Comparison of ENCODE assay signal across 11 cellular contexts in the genomic region with DNA sequence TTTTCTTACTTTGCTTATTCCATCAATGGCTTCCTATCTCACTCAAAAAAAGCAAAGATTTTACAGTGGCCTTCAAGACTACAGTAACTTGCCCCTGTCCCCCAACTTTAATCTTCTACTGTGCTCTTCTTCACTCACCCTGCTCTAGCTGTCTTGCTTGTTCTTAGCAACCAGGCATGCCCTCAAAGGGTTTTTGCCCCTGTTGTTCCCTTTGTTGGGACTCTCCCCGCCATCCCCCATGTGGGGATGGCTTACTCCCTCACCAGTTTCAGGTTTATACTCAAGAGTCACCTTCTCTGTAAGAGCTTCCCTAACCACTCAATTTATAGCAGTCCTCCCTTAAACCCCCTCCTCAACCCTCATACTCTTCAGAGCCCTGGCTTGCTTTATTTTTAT. TPM values are rescaled to one million over a fixed set of nuclear protein-coding genes. Genes with fewer than 3 reads are reported as not detected.
DNase-seq lines count a peak whose midpoint lies in the region; ATAC-seq and TF ChIP-seq lines count a peak whose summit lies in the region.
"Had no signal": no experiment of that assay in that cellular context is flagged by ENCODE, and none has a peak within 500 bp of the region (broad histone marks: within the 10 kb centered on the region; RNA-seq: fewer than 3 reads in every experiment).

No MANE protein-coding gene starts in this region.

- H3K36me3 Mint-ChIP-seq in activated CD4-positive, alpha-beta memory T cell treated with anti-CD3 and anti-CD28 coated beads, Interleukin-2, amount 10 ng/mL, durations not matched to agents 7 days and 5 days (ENCODE audit: low read depth): peaks cover 38% of the 10 kb centered on the region

- H3K36me3 ChIP-seq in SK-N-SH (replicated peaks in 1 of 2; ENCODE audit: control insufficient read depth in 1 of 2, insufficient read depth in 2 of 2, low read length in 1 of 2): peaks cover 0 to 16% of the 10 kb centered on the region in 2 experiments
- H3K36me3 ChIP-seq in effector memory CD4-positive, alpha-beta T cell (ENCODE audit: control insufficient read depth, insufficient read depth, low read length): peaks cover 6% of the 10 kb centered on the region
- H3K36me3 ChIP-seq: tibial artery had no signal

- H3K4me1 Mint-ChIP-seq in activated CD4-positive, alpha-beta memory T cell treated with anti-CD3 and anti-CD28 coated beads, Interleukin-2, amount 10 ng/mL, durations not matched to agents 7 days and 5 days: peaks cover 73% of the 10 kb centered on the region

- TF ChIP-seq EP300 in SK-N-SH (IDR thresholded peaks at IDR 0.05; ENCODE audit: borderline replicate concordance in 1 of 2, low read depth in 1 of 2, low read length in 1 of 2): no peak

- TF ChIP-seq RAD21 in SK-N-SH (IDR thresholded peaks at IDR 0.05; ENCODE audit: low read length): no peak

- no peak overlapping the region for H2AFZ ChIP-seq in SK-N-SH (ENCODE audit: low read depth)

- POLR2A ChIA-PET in activated CD4-positive, alpha-beta memory T cell treated with anti-CD3 and anti-CD28 coated beads, Interleukin-2, amount 10 ng/mL, durations not matched to agents 7 days and 5 days (lab: Charles Lee): interaction anchor here (1.5 to 9.9 kb wide), 2 partner anchors 9 to 22 kb away, joined by 4 to 149 read pairs; partner anchors contain the start of gene NUP58
- POLR2A ChIA-PET in SK-N-SH (lab: Yijun Ruan, JAX): no interaction called here

- no peaks in the 10 kb centered on the region for H3K9me3 Mint-ChIP-seq in activated CD4-positive, alpha-beta memory T cell treated with anti-CD3 and anti-CD28 coated beads, Interleukin-2, amount 10 ng/mL, durations not matched to agents 7 days and 5 days

- TF ChIP-seq CTCF in SK-N-SH (IDR thresholded peaks at IDR 0.05): no peak

- 93% methylated on average over 1 of the region's 1 CpG for WGBS in SK-N-SH (ENCODE audit: low lambda C conversion rate)

- H3F3A ChIP-seq in SK-N-SH (replicated peaks; ENCODE audit: insufficient read depth): peaks cover 12% of the 10 kb centered on the region

- H3K9ac ChIP-seq in SK-N-SH: no peak overlapping the region

- no peaks in the 10 kb centered on the region for H3K27me3 Mint-ChIP-seq in activated CD4-positive, alpha-beta memory T cell treated with anti-CD3 and anti-CD28 coated beads, Interleukin-2, amount 10 ng/mL, durations not matched to agents 7 days and 5 days

- H3K4me3 ChIP-seq in SK-N-SH (ENCODE audit: low read depth in 2 of 2, low read length in 1 of 2): no peak overlapping the region
- H3K4me3 ChIP-seq in effector memory CD4-positive, alpha-beta T cell (ENCODE audit: insufficient read depth, low read depth, low read length, poor library complexity, severe bottlenecking): no peak overlapping the region
- H3K4me3 ChIP-seq: tibial artery had no signal

- peak; percentile 34 for DNase-seq in stimulated activated CD4-positive, alpha-beta T cell treated with anti-CD3 and anti-CD28 coated beads, Interleukin-1b, Interleukin-23, amount 100 ng/mL, for 48 hours
- DNase-seq in stimulated activated CD4-positive, alpha-beta T cell treated with anti-CD3 and anti-CD28 coated beads, Interleukin-4, amount 100 ng/mL, for 1 hour: no peak
- no peak for DNase-seq in activated CD4-positive, alpha-beta memory T cell treated with anti-CD3 and anti-CD28 coated beads, Interleukin-2, amount 10 ng/mL, durations not matched to agents 7 days and 5 days
- DNase-seq in SK-N-SH (no peak), NCI-H1436 treated with DMSO at 0.1 percent for 48 hours (lab: John Stamatoyannopoulos, UW) (no peak), NCI-H345 treated with DMSO at 0.1 percent for 48 hours (lab: John Stamatoyannopoulos, UW; ENCODE audit: unreplicated experiment) (no peak)
- DNase-seq in effector memory CD4-positive, alpha-beta T cell: no peak
- DNase-seq: left colon, tibial artery had no signal

- no peak overlapping the region for H3K27ac ChIP-seq in SK-N-SH (ENCODE audit: low read depth in 2 of 2, low read length in 1 of 2)
- H3K27ac ChIP-seq in effector memory CD4-positive, alpha-beta T cell (ENCODE audit: insufficient read depth, low read length, poor library complexity, severe bottlenecking): no peak overlapping the region
- H3K27ac ChIP-seq: C4-2B, tibial artery had no signal

- no peaks in the 10 kb centered on the region for H3K9me2 ChIP-seq in SK-N-SH

- H3K79me2 ChIP-seq in SK-N-SH (ENCODE audit: insufficient read depth): peaks cover 100% of the 10 kb centered on the region

- H3K27me3 ChIP-seq in SK-N-SH (ENCODE audit: insufficient read depth): no peaks in the 10 kb centered on the region
- no peaks in the 10 kb centered on the region for H3K27me3 ChIP-seq in effector memory CD4-positive, alpha-beta T cell (replicated peaks; ENCODE audit: control insufficient read depth, insufficient read depth, low read length, poor library complexity, severe bottlenecking)
- H3K27me3 ChIP-seq: tibial artery had no signal

- no peaks in the 10 kb centered on the region for H3K9me3 ChIP-seq in SK-N-SH
- H3K9me3 ChIP-seq in effector memory CD4-positive, alpha-beta T cell (ENCODE audit: control insufficient read depth, low read length): no peaks in the 10 kb centered on the region
- H3K9me3 ChIP-seq: tibial artery had no signal

- peak; percentile 30 for ATAC-seq in HG02870 (IDR thresholded peaks at IDR 0.05; ENCODE audit: unreplicated experiment)
- ATAC-seq: left colon had no signal

- H4K20me1 ChIP-seq in SK-N-SH (ENCODE audit: insufficient read depth): peaks cover 13% of the 10 kb centered on the region

- H3K27ac Mint-ChIP-seq in activated CD4-positive, alpha-beta memory T cell treated with anti-CD3 and anti-CD28 coated beads, Interleukin-2, amount 10 ng/mL, durations not matched to agents 7 days and 5 days: peak overlapping the region; percentile 70

- CTCF ChIA-PET in activated CD4-positive, alpha-beta memory T cell treated with anti-CD3 and anti-CD28 coated beads, Interleukin-2, amount 10 ng/mL, durations not matched to agents 7 days and 5 days (lab: Charles Lee): no interaction called here
- CTCF ChIA-PET in SK-N-SH (lab: Yijun Ruan, JAX): no interaction called here

- H3K4me2 ChIP-seq in SK-N-SH: no peak overlapping the region

- H3K4me3 Mint-ChIP-seq in activated CD4-positive, alpha-beta memory T cell treated with anti-CD3 and anti-CD28 coated beads, Interleukin-2, amount 10 ng/mL, durations not matched to agents 7 days and 5 days: no peak overlapping the region

- H3K4me1 ChIP-seq in SK-N-SH (ENCODE audit: control insufficient read depth in 1 of 2, insufficient read depth in 2 of 2, low read depth in 1 of 2, low read length in 1 of 2): peaks cover 4 to 30% of the 10 kb centered on the region in 2 experiments; a peak in 3 of 4 replicates
- peaks cover 11% of the 10 kb centered on the region for H3K4me1 ChIP-seq in effector memory CD4-positive, alpha-beta T cell (ENCODE audit: control insufficient read depth, insufficient read depth, low read length, poor library complexity, severe bottlenecking)

TF ChIP-seq in SK-N-SH, 30 proteins besides CTCF, POLR2A, EP300 and RAD21 (continues in another document):
- TF ChIP-seq GATA2 (CRISPR knock-in tag; IDR thresholded peaks at IDR 0.05) (no peak), RCOR1 (IDR thresholded peaks at IDR 0.05; ENCODE audit: low read length) (no peak), TCF12 (IDR thresholded peaks at IDR 0.05) (no peak), POLR2AphosphoS5 (IDR thresholded peaks at IDR 0.05; ENCODE audit: low read depth, low read length) (no peak)
- TF ChIP-seq, protein P1, sequence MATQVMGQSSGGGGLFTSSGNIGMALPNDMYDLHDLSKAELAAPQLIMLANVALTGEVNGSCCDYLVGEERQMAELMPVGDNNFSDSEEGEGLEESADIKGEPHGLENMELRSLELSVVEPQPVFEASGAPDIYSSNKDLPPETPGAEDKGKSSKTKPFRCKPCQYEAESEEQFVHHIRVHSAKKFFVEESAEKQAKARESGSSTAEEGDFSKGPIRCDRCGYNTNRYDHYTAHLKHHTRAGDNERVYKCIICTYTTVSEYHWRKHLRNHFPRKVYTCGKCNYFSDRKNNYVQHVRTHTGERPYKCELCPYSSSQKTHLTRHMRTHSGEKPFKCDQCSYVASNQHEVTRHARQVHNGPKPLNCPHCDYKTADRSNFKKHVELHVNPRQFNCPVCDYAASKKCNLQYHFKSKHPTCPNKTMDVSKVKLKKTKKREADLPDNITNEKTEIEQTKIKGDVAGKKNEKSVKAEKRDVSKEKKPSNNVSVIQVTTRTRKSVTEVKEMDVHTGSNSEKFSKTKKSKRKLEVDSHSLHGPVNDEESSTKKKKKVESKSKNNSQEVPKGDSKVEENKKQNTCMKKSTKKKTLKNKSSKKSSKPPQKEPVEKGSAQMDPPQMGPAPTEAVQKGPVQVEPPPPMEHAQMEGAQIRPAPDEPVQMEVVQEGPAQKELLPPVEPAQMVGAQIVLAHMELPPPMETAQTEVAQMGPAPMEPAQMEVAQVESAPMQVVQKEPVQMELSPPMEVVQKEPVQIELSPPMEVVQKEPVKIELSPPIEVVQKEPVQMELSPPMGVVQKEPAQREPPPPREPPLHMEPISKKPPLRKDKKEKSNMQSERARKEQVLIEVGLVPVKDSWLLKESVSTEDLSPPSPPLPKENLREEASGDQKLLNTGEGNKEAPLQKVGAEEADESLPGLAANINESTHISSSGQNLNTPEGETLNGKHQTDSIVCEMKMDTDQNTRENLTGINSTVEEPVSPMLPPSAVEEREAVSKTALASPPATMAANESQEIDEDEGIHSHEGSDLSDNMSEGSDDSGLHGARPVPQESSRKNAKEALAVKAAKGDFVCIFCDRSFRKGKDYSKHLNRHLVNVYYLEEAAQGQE (IDR thresholded peaks at IDR 0.05; ENCODE audit: low read depth, low read length): no peak
- TF ChIP-seq, protein P2, sequence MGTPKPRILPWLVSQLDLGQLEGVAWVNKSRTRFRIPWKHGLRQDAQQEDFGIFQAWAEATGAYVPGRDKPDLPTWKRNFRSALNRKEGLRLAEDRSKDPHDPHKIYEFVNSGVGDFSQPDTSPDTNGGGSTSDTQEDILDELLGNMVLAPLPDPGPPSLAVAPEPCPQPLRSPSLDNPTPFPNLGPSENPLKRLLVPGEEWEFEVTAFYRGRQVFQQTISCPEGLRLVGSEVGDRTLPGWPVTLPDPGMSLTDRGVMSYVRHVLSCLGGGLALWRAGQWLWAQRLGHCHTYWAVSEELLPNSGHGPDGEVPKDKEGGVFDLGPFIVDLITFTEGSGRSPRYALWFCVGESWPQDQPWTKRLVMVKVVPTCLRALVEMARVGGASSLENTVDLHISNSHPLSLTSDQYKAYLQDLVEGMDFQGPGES (IDR thresholded peaks at IDR 0.05; ENCODE audit: low read depth, low read length): no peak

RNA-seq across cellular contexts. Expression of gene MTMR6, which starts 5.4 kb away (rescaled TPM):
- total RNA-seq in activated CD4-positive, alpha-beta memory T cell treated with anti-CD3 and anti-CD28 coated beads, Interleukin-2, amount 10 ng/mL, durations not matched to agents 7 days and 5 days: 10 to 100 TPM; 24.8 to 25.3 TPM
- polyA plus RNA-seq in SK-N-SH (2012; rRNA removed): 4.8 and 6.7 TPM in 2 replicates
- polyA plus RNA-seq in SK-N-SH (2012; cell fraction: cytosol; rRNA removed): 8.6 and 10.0 TPM in 2 replicates
- 3.3 and 6.4 TPM in 2 replicates for polyA plus RNA-seq in SK-N-SH (2012; cell fraction: nucleus; rRNA removed)

RNA-seq across cellular contexts. Expression of gene NUP58, which starts 19.5 kb away (rescaled TPM):
- 10 to 100 TPM; 80.6 to 86.7 TPM for total RNA-seq in activated CD4-positive, alpha-beta memory T cell treated with anti-CD3 and anti-CD28 coated beads, Interleukin-2, amount 10 ng/mL, durations not matched to agents 7 days and 5 days
- polyA plus RNA-seq in SK-N-SH (2012; rRNA removed): 18.1 and 24.5 TPM in 2 replicates
- 22.6 and 23.9 TPM in 2 replicates for polyA plus RNA-seq in SK-N-SH (2012; cell fraction: cytosol; rRNA removed)
- 15.5 and 22.3 TPM in 2 replicates for polyA plus RNA-seq in SK-N-SH (2012; cell fraction: nucleus; rRNA removed)
